In genomic region chr17:64767269-64767997, GRCh38 we compare ENCODE assay signal across 23 cellular contexts.
DNase-seq lines count a peak whose midpoint lies in the region; ATAC-seq, FAIRE-seq and TF ChIP-seq lines count a peak whose summit lies in the region.
"Had no signal": no experiment of that assay in that cellular context is flagged by ENCODE, and none has a peak within 500 bp of the region (broad histone marks: within the 10 kb centered on the region; RNA-seq: fewer than 3 reads in every experiment).

No MANE protein-coding gene starts in this region.

- DNase-seq in PC-3 = no peak
- no peak for DNase-seq in H1 (ENCODE audit: low read depth in 1 of 2, low spot score in 2 of 2)
- no peak for DNase-seq in left colon
- peak; percentile 71 for DNase-seq in osteocyte (ENCODE audit: extremely low spot score, unreplicated experiment)
- DNase-seq in activated T-helper 2 cell treated with anti-CD3 and anti-CD28 coated beads, Interferon-gamma antibody, Interleukin-2, Interleukin-4, amounts not matched to agents 10 μg/mL and 5 μg/mL and 100 μg/mL, durations not matched to agents 14 hours and 24 hours and 36 hours (ENCODE audit: low spot score) = no peak
- DNase-seq: Caco-2; CD4-positive, alpha-beta memory T cell; DMS 273 treated with DMSO at 0.1 percent for 48 hours; DMS79 treated with DMSO at 0.1 percent for 48 hours; GOT3; NCI-H1105; NCI-H146; NCI-H2029; NCI-H2171; NCI-H345; NCI-H524; NCI-H774 had no signal

- H3K4ac ChIP-seq in H1 (replicated peaks; ENCODE audit: insufficient read length, low read depth, low read length) = no peak overlapping the region

- no peak for TF ChIP-seq EP300 in H1 (IDR thresholded peaks at IDR 0.05; ENCODE audit: borderline replicate concordance in 1 of 2, low read depth in 2 of 2, low read length in 2 of 2)
- TF ChIP-seq EP300 in gastroesophageal sphincter (IDR thresholded peaks at IDR 0.05) = no peak

- H3K36me3 Mint-ChIP-seq in osteocyte (ENCODE audit: unreplicated experiment) = peaks cover 15% of the 10 kb centered on the region
- H3K36me3 Mint-ChIP-seq in activated T-helper 2 cell treated with anti-CD3 and anti-CD28 coated beads, Interferon-gamma antibody, Interleukin-2, Interleukin-4, amounts not matched to agents 10 μg/mL and 5 μg/mL and 100 μg/mL, durations not matched to agents 14 hours and 24 hours and 36 hours (ENCODE audit: low read depth) = peaks cover 20% of the 10 kb centered on the region

- H3K9me2 ChIP-seq in PC-3 (replicated peaks; ENCODE audit: low read length) = no peaks in the 10 kb centered on the region

- no peaks in the 10 kb centered on the region for H3K79me1 ChIP-seq in H1 (ENCODE audit: low read depth, low read length)

- no peaks in the 10 kb centered on the region for H3K27me3 ChIP-seq in PC-3 (ENCODE audit: low read length)
- H3K27me3 ChIP-seq in H1 (replicated peaks in 1 of 4; ENCODE audit: control insufficient read depth in 3 of 4, extremely low read depth in 1 of 4, insufficient read depth in 3 of 4, low read length in 3 of 4) = no peaks in the 10 kb centered on the region
- no peaks in the 10 kb centered on the region for H3K27me3 ChIP-seq in gastroesophageal sphincter
- H3K27me3 ChIP-seq: BLaER1 treated with 17β-estradiol and CSF1 and Interleukin-3, amounts not matched to agents 10 nM and 100 nM had no signal

- no peaks in the 10 kb centered on the region for H3K27me3 Mint-ChIP-seq in osteocyte (ENCODE audit: unreplicated experiment)
- no peaks in the 10 kb centered on the region for H3K27me3 Mint-ChIP-seq in activated T-helper 2 cell treated with anti-CD3 and anti-CD28 coated beads, Interferon-gamma antibody, Interleukin-2, Interleukin-4, amounts not matched to agents 10 μg/mL and 5 μg/mL and 100 μg/mL, durations not matched to agents 14 hours and 24 hours and 36 hours (ENCODE audit: low read depth)
- H3K27me3 Mint-ChIP-seq: CD4-positive, alpha-beta memory T cell; IgD-negative memory B cell had no signal

- POLR2A ChIA-PET in PC-3 (lab: Charles Lee; ENCODE audit: unreplicated experiment) (no interaction called here), H1 (lab: Charles Lee; ENCODE audit: partially characterized antibody) (no interaction called here)

- no peak for FAIRE-seq in H1 (lab: Jason Lieb, UNC)
- FAIRE-seq: GM12878 had no signal

- no peaks in the 10 kb centered on the region for H3K23me2 ChIP-seq in H1 (ENCODE audit: low read depth, low read length)

- no peak overlapping the region for H3K27ac Mint-ChIP-seq in osteocyte (ENCODE audit: unreplicated experiment)
- no peak overlapping the region for H3K27ac Mint-ChIP-seq in activated T-helper 2 cell treated with anti-CD3 and anti-CD28 coated beads, Interferon-gamma antibody, Interleukin-2, Interleukin-4, amounts not matched to agents 10 μg/mL and 5 μg/mL and 100 μg/mL, durations not matched to agents 14 hours and 24 hours and 36 hours
- H3K27ac Mint-ChIP-seq: IgD-negative memory B cell had no signal

- no peak overlapping the region for H2AFZ ChIP-seq in PC-3 (ENCODE audit: low read length)
- H2AFZ ChIP-seq in H1 (ENCODE audit: low read length) = no peak overlapping the region

- H3K14ac ChIP-seq in H1 (ENCODE audit: insufficient read length) = no peak overlapping the region

- 88% methylated on average over 11 of the region's 11 CpGs; no CpG with 5 or more reads in 1 of the 2 experiments for WGBS in H1 (ENCODE audit: extremely low coverage in 1 of 2, insufficient coverage in 1 of 2, insufficient read length in 1 of 2, insufficient replicate concordance in 2 of 2, low coverage in 1 of 2, low lambda C conversion rate in 2 of 2, missing lambda C conversion rate in 1 of 2), 2 experiments
- 55 to 85% methylated on average over 3 to 6 of the region's 11 CpGs for WGBS in gastroesophageal sphincter (ENCODE audit: low coverage in 1 of 2), 2 donors

- H3K18ac ChIP-seq in H1 (ENCODE audit: extremely low read depth, low read length) = no peak overlapping the region; the same call in 1 of the 2 replicates

- H4K8ac ChIP-seq in H1 (ENCODE audit: extremely low read depth, insufficient read depth, low read length) = peak overlapping the region; percentile 7; the same call in 1 of the 2 replicates

- H2AK5ac ChIP-seq in H1 (ENCODE audit: low read depth, low read length) = no peak overlapping the region

- H4K5ac ChIP-seq in H1 (ENCODE audit: insufficient read length, low read depth, low read length) = no peak overlapping the region

- no peak overlapping the region for H4K91ac ChIP-seq in H1 (replicated peaks; ENCODE audit: insufficient read length, low read length)

- no peaks in the 10 kb centered on the region for H3F3A ChIP-seq in PC-3 (ENCODE audit: low read length, unreplicated experiment)

- no peak overlapping the region for H2BK5ac ChIP-seq in H1 (ENCODE audit: low read depth, low read length)

- H3K79me2 ChIP-seq in PC-3 (ENCODE audit: low read length) (peaks cover 67% of the 10 kb centered on the region), H1 (ENCODE audit: control insufficient read depth in 1 of 2, insufficient read depth in 2 of 2, low read length in 2 of 2) (no peaks in the 10 kb centered on the region)

- no peak overlapping the region for H3K56ac ChIP-seq in H1 (replicated peaks; ENCODE audit: insufficient read length, low read depth, low read length)

- H3K9ac ChIP-seq in PC-3 (ENCODE audit: low read length) = no peak overlapping the region
- H3K9ac ChIP-seq in H1 (replicated peaks in 1 of 4; ENCODE audit: extremely low read depth in 1 of 4, low read depth in 3 of 4, low read length in 3 of 4) = no peak overlapping the region
- H3K9ac ChIP-seq: BLaER1 treated with 17β-estradiol and CSF1 and Interleukin-3, amounts not matched to agents 10 nM and 100 nM had no signal

- TF ChIP-seq CTCF in PC-3 (conservative IDR thresholded peaks at IDR 0.05; ENCODE audit: low read depth, low read length) = no peak
- TF ChIP-seq CTCF in H1 (IDR thresholded peaks at IDR 0.05; ENCODE audit: control extremely low read depth in 1 of 3, insufficient read depth in 1 of 3, low read depth in 1 of 3, low read length in 3 of 3) = no peak
- TF ChIP-seq CTCF in osteocyte (IDR thresholded peaks at IDR 0.05) = no peak
- no peak for TF ChIP-seq CTCF in gastroesophageal sphincter (IDR thresholded peaks at IDR 0.05)

- H3K27ac ChIP-seq in PC-3 (ENCODE audit: low read length) (no peak overlapping the region), H1 (ENCODE audit: low read depth, low read length) (no peak overlapping the region), gastroesophageal sphincter (no peak overlapping the region)
- H3K27ac ChIP-seq: BLaER1 treated with 17β-estradiol and CSF1 and Interleukin-3, amounts not matched to agents 10 nM and 100 nM had no signal

- H3K4me1 Mint-ChIP-seq in osteocyte (ENCODE audit: unreplicated experiment) = no peaks in the 10 kb centered on the region
- H3K4me1 Mint-ChIP-seq in activated T-helper 2 cell treated with anti-CD3 and anti-CD28 coated beads, Interferon-gamma antibody, Interleukin-2, Interleukin-4, amounts not matched to agents 10 μg/mL and 5 μg/mL and 100 μg/mL, durations not matched to agents 14 hours and 24 hours and 36 hours (ENCODE audit: low read depth) = no peaks in the 10 kb centered on the region

- no peak overlapping the region for H3K4me3 Mint-ChIP-seq in osteocyte (ENCODE audit: unreplicated experiment)
- no peak overlapping the region for H3K4me3 Mint-ChIP-seq in activated T-helper 2 cell treated with anti-CD3 and anti-CD28 coated beads, Interferon-gamma antibody, Interleukin-2, Interleukin-4, amounts not matched to agents 10 μg/mL and 5 μg/mL and 100 μg/mL, durations not matched to agents 14 hours and 24 hours and 36 hours (ENCODE audit: low read depth)
- H3K4me3 Mint-ChIP-seq: CD4-positive, alpha-beta memory T cell; IgD-negative memory B cell had no signal

- H2BK20ac ChIP-seq in H1 (ENCODE audit: low read length) = no peak overlapping the region

- CTCF ChIA-PET in PC-3 (lab: Charles Lee) (interaction anchor here (0.6 kb wide), 1 partner anchor 164 kb away, joined by 3 read pairs; no protein-coding TSS in a partner anchor), H1 (lab: Charles Lee; ENCODE audit: partially characterized antibody) (interaction anchor here (1.4 kb wide), 1 partner anchor 9 kb away, joined by 3 read pairs; no protein-coding TSS in a partner anchor)

- intact Hi-C loops in PC-3 (cut with micrococcal nuclease) (no loop called here), left colon (cut with DNase I, micrococcal nuclease) (no loop called here)
- intact Hi-C loops in activated T-helper 2 cell treated with anti-CD3 and anti-CD28 coated beads, Interferon-gamma antibody, Interleukin-2, Interleukin-4, amounts not matched to agents 10 μg/mL and 5 μg/mL and 100 μg/mL, durations not matched to agents 14 hours and 24 hours and 36 hours (cut with micrococcal nuclease) = no loop called here

- H3K4me3 ChIP-seq in PC-3 (ENCODE audit: low read length) (no peak overlapping the region), H1 (ENCODE audit: extremely low read depth in 1 of 4, insufficient read depth in 2 of 4, low read depth in 3 of 4, low read length in 4 of 4) (no peak overlapping the region), gastroesophageal sphincter (no peak overlapping the region)
- H3K4me3 ChIP-seq: BLaER1 treated with 17β-estradiol and CSF1 and Interleukin-3, amounts not matched to agents 10 nM and 100 nM; GM12878 had no signal

- H2BK120ac ChIP-seq in H1 (replicated peaks; ENCODE audit: low read depth, low read length) = no peak overlapping the region

- peaks cover 11% of the 10 kb centered on the region; the same call in 1 of the 2 replicates for H3K36me3 ChIP-seq in PC-3 (ENCODE audit: low read depth, low read length)
- no peaks in the 10 kb centered on the region; a peak in 1 of 8 replicates for H3K36me3 ChIP-seq in H1 (ENCODE audit: control insufficient read depth in 2 of 4, insufficient read depth in 4 of 4, low read length in 3 of 4)
- peaks cover 0 to 20% of the 10 kb centered on the region in 2 donors for H3K36me3 ChIP-seq in gastroesophageal sphincter

- no peak overlapping the region for H3K23ac ChIP-seq in H1 (ENCODE audit: insufficient read length)

- no peaks in the 10 kb centered on the region for H3K9me3 Mint-ChIP-seq in osteocyte (ENCODE audit: unreplicated experiment)
- H3K9me3 Mint-ChIP-seq in activated T-helper 2 cell treated with anti-CD3 and anti-CD28 coated beads, Interferon-gamma antibody, Interleukin-2, Interleukin-4, amounts not matched to agents 10 μg/mL and 5 μg/mL and 100 μg/mL, durations not matched to agents 14 hours and 24 hours and 36 hours = no peaks in the 10 kb centered on the region
- H3K9me3 Mint-ChIP-seq: IgD-negative memory B cell had no signal

- ATAC-seq in PC-3 (peak; percentile 31), left colon (peak; percentile 39), GM21619 (IDR thresholded peaks at IDR 0.05; ENCODE audit: unreplicated experiment) (no peak), gastroesophageal sphincter (no peak)
- ATAC-seq: GM12878, Right ventricle myocardium inferior had no signal

- H3K4me1 ChIP-seq in PC-3 (ENCODE audit: insufficient read depth, low read length) (peaks cover 15% of the 10 kb centered on the region), H1 (replicated peaks in 1 of 4; ENCODE audit: control insufficient read depth in 3 of 4, insufficient read depth in 4 of 4, low read length in 3 of 4) (no peaks in the 10 kb centered on the region), gastroesophageal sphincter (no peaks in the 10 kb centered on the region)
- H3K4me1 ChIP-seq: Caco-2 had no signal

- H3K9me3 ChIP-seq in PC-3 (ENCODE audit: low read length) (no peaks in the 10 kb centered on the region), H1 (ENCODE audit: insufficient read depth in 2 of 2, low read depth in 1 of 2, low read length in 1 of 2) (no peaks in the 10 kb centered on the region), gastroesophageal sphincter (no peaks in the 10 kb centered on the region)
- H3K9me3 ChIP-seq: BLaER1 treated with 17β-estradiol and CSF1 and Interleukin-3, amounts not matched to agents 10 nM and 100 nM; Caco-2 had no signal

- no peak overlapping the region for H3K4me2 ChIP-seq in PC-3 (ENCODE audit: low read length)
- H3K4me2 ChIP-seq in H1 (ENCODE audit: insufficient read depth in 1 of 2, low read depth in 2 of 2, low read length in 2 of 2) = no peak overlapping the region
- H3K4me2 ChIP-seq: BLaER1 treated with 17β-estradiol and CSF1 and Interleukin-3, amounts not matched to agents 10 nM and 100 nM had no signal

- no TSS peak for BruUV-seq in PC-3 (replicated peaks; lab: Mats Ljungman, UMichigan)

- H2BK12ac ChIP-seq in H1 (ENCODE audit: low read depth, low read length) = no peak overlapping the region

- no peak for TF ChIP-seq RAD21 in H1 (IDR thresholded peaks at IDR 0.05 in 1 of 2, conservative IDR thresholded peaks at IDR 0.05 in 1 of 2; ENCODE audit: low read depth in 2 of 2, low read length in 2 of 2)

- TF ChIP-seq POLR2A in H1 (IDR thresholded peaks at IDR 0.05; ENCODE audit: control extremely low read depth in 1 of 2, low read depth in 2 of 2, low read length in 2 of 2) = no peak
- TF ChIP-seq POLR2A in gastroesophageal sphincter (IDR thresholded peaks at IDR 0.05) = no peak

- H2BK15ac ChIP-seq in H1 (ENCODE audit: low read length) = no peak overlapping the region

- H4K20me1 ChIP-seq in PC-3 (ENCODE audit: low read length) (no peaks in the 10 kb centered on the region; the same call in 1 of the 2 replicates), H1 (replicated peaks in 1 of 2; ENCODE audit: control insufficient read depth in 1 of 2, insufficient read depth in 2 of 2, low read length in 2 of 2) (no peaks in the 10 kb centered on the region)

Comparison
In these comparisons a context has a peak if more than half of its experiments do, and no peak if none do; other contexts are left out.
1. ATAC-seq: peak in PC-3 (single experiment) and left colon (single experiment); none in GM21619 (single experiment) and gastroesophageal sphincter (single experiment).